In the genomic region with DNA sequence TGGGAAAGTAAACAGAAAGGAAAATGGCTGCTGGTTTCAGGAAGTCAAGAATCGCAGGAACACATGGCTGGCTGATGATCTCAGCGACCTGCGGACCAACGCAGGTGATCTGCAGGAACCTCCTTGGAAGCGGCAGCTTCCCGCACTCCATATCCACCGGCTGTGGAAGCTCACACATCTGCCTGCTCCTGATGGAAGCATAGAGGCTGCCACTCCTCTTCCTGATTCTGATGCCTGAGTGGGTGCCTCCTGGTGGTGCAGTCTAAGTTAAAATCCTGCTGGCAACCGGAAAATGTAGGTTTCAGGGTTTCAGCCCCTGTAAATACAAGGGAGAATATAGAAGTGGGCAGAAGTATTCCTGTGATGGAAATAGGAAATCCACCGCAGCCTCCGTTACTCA, we compare ENCODE assay signal across 19 cellular contexts.
"Had no signal": no experiment of that assay in that cellular context is flagged by ENCODE, and none has a peak within 500 bp of the region (broad histone marks: within the 10 kb centered on the region; RNA-seq: fewer than 3 reads in every experiment).

No MANE protein-coding gene starts in this region.

- H3K36me3 Mint-ChIP-seq: natural killer cell treated with Interleukin-12 subunit alpha and Interleukin-12 subunit beta and Interleukin-15 and Interleukin-18, amount 100 ng/mL, for 72 hours; T-cell had no signal

- H3K27ac Mint-ChIP-seq: natural killer cell treated with Interleukin-12 subunit alpha and Interleukin-12 subunit beta and Interleukin-15 and Interleukin-18, amount 100 ng/mL, for 72 hours; stimulated activated naive CD8-positive, alpha-beta T cell treated with anti-CD3 and anti-CD28 coated beads, Interleukin-15, Interleukin-2, amounts not matched to agents 100 ng/mL and 50 ng/mL, for 24 hours had no signal

- H3K9me3 Mint-ChIP-seq: activated T-cell treated with anti-CD3 and anti-CD28 coated beads, Interleukin-2, amount 50 U/mL, for 4 hours; natural killer cell treated with Interleukin-12 subunit alpha and Interleukin-12 subunit beta and Interleukin-15 and Interleukin-18, amount 100 ng/mL, for 72 hours; stimulated activated naive CD8-positive, alpha-beta T cell treated with anti-CD3 and anti-CD28 coated beads, Interleukin-15, Interleukin-2, amounts not matched to agents 100 ng/mL and 50 ng/mL, for 24 hours; T-cell had no signal

- H3K4me3 Mint-ChIP-seq: activated T-cell treated with anti-CD3 and anti-CD28 coated beads, Interleukin-2, amount 50 U/mL, for 4 hours; natural killer cell treated with Interleukin-12 subunit alpha and Interleukin-12 subunit beta and Interleukin-15 and Interleukin-18, amount 100 ng/mL, for 72 hours; stimulated activated naive CD8-positive, alpha-beta T cell treated with anti-CD3 and anti-CD28 coated beads, Interleukin-15, Interleukin-2, amounts not matched to agents 100 ng/mL and 50 ng/mL, for 24 hours; T-cell had no signal

- H3K27me3 Mint-ChIP-seq: stimulated activated naive CD8-positive, alpha-beta T cell treated with anti-CD3 and anti-CD28 coated beads, Interleukin-15, Interleukin-2, amounts not matched to agents 100 ng/mL and 50 ng/mL, for 24 hours; T-cell had no signal

- DNase-seq: activated CD4-positive, alpha-beta T cell treated with anti-CD3 and anti-CD28 coated beads, Interleukin-2, amount 50 U/mL, for 4 hours; activated CD4-positive, CD25-positive, alpha-beta regulatory T cell treated with anti-CD3 and anti-CD28 coated beads, Interleukin-2, amount 50 U/mL, for 72 hours; activated effector memory CD4-positive, alpha-beta T cell treated with Interleukin-2 at 50 U/mL for 16 hours; activated naive CD4-positive, alpha-beta T cell treated with anti-CD3 and anti-CD28 coated beads, Interleukin-2, amount 50 U/mL, for 16 hours; activated T-cell treated with anti-CD3 and anti-CD28 coated beads, Interleukin-2, amount 50 U/mL, for 4 hours; hippocampal formation; kidney glomerular epithelial cell; occipital lobe; sigmoid colon; spleen; T-cell; T1000; trophoblast cell had no signal

- ATAC-seq: activated T-cell treated with anti-CD3 and anti-CD28 coated beads, Interleukin-2, amount 50 U/mL, for 4 hours; esophagus mucosa; natural killer cell treated with Interleukin-12 subunit alpha and Interleukin-12 subunit beta and Interleukin-15 and Interleukin-18, amount 100 ng/mL, for 72 hours; T-cell had no signal

- H3K4me3 ChIP-seq: cardiac muscle cell, prostate gland, sigmoid colon, spleen, suprapubic skin had no signal
